In genomic region chrX:40383360-40383759, GRCh38 we compare ENCODE assay signal across 25 cellular contexts.
"Had no signal": no experiment of that assay in that cellular context is flagged by ENCODE, and none has a peak within 500 bp of the region (broad histone marks: within the 10 kb centered on the region; RNA-seq: fewer than 3 reads in every experiment).

No MANE protein-coding gene starts in this region.

- H3K36me3 Mint-ChIP-seq: activated naive CD8-positive, alpha-beta T cell treated with anti-CD3 and anti-CD28 coated beads for 36 hours; natural killer cell treated with Interleukin-12 subunit alpha and Interleukin-12 subunit beta and Interleukin-15 and Interleukin-18, amount 100 ng/mL, for 72 hours had no signal

- H3K9me3 Mint-ChIP-seq: activated naive CD8-positive, alpha-beta T cell treated with anti-CD3 and anti-CD28 coated beads for 36 hours; activated T-cell treated with anti-CD3 and anti-CD28 coated beads, Interleukin-2, amount 50 U/mL, for 4 hours; activated T-helper 2 cell treated with anti-CD3 and anti-CD28 coated beads, Interferon-gamma antibody, Interleukin-2, Interleukin-4, amounts not matched to agents 10 μg/mL and 5 μg/mL and 100 μg/mL, durations not matched to agents 14 hours and 24 hours and 36 hours; natural killer cell treated with Interleukin-12 subunit alpha and Interleukin-12 subunit beta and Interleukin-15 and Interleukin-18, amount 100 ng/mL, for 72 hours; stimulated activated naive CD8-positive, alpha-beta T cell treated with anti-CD3 and anti-CD28 coated beads, Interleukin-15, Interleukin-2, amounts not matched to agents 100 ng/mL and 50 ng/mL, for 24 hours; T-helper 2 cell treated with Interferon-gamma antibody and Interleukin-4, amounts not matched to agents 5 μg/mL and 100 μg/mL, for 36 hours had no signal

- H3K27me3 ChIP-seq: hepatocyte, thyroid gland, upper lobe of right lung had no signal

- H3K4me1 Mint-ChIP-seq: activated naive CD8-positive, alpha-beta T cell treated with anti-CD3 and anti-CD28 coated beads for 36 hours had no signal

- H2AFZ ChIP-seq: hepatocyte, parathyroid adenoma had no signal

- H3K9ac ChIP-seq: parathyroid adenoma had no signal

- DNase-seq: activated CD4-positive, alpha-beta T cell treated with anti-CD3 and anti-CD28 coated beads, Interleukin-2, amount 50 U/mL, for 4 hours; activated CD8-positive, alpha-beta memory T cell treated with anti-CD3 and anti-CD28 coated beads for 24 hours; activated CD8-positive, alpha-beta memory T cell treated with anti-CD3 and anti-CD28 coated beads, Interleukin-2, amount 50 U/mL, for 4 hours; activated naive CD4-positive, alpha-beta T cell treated with Interleukin-2 at 50 U/mL for 16 hours; activated naive CD8-positive, alpha-beta T cell treated with anti-CD3 and anti-CD28 coated beads for 36 hours; activated T-cell treated with anti-CD3 and anti-CD28 coated beads, Interleukin-2, amount 50 U/mL, for 4 hours; central memory CD4-positive, alpha-beta T cell; dermis blood vessel endothelial cell; effector CD8-positive, alpha-beta T cell; foreskin melanocyte; left ventricle myocardium superior; mammary epithelial cell; right cardiac atrium; stimulated activated CD4-positive, alpha-beta T cell treated with anti-CD3 and anti-CD28 coated beads, Interleukin-4, amount 100 ng/mL, for 4 hours; substantia nigra; upper lobe of right lung had no signal

- H3K36me3 ChIP-seq: thyroid gland, upper lobe of right lung had no signal

- H3K27ac Mint-ChIP-seq: activated naive CD8-positive, alpha-beta T cell treated with anti-CD3 and anti-CD28 coated beads for 36 hours; activated T-helper 2 cell treated with anti-CD3 and anti-CD28 coated beads, Interferon-gamma antibody, Interleukin-2, Interleukin-4, amounts not matched to agents 10 μg/mL and 5 μg/mL and 100 μg/mL, durations not matched to agents 14 hours and 24 hours and 36 hours; natural killer cell treated with Interleukin-12 subunit alpha and Interleukin-12 subunit beta and Interleukin-15 and Interleukin-18, amount 100 ng/mL, for 72 hours; stimulated activated naive CD8-positive, alpha-beta T cell treated with anti-CD3 and anti-CD28 coated beads, Interleukin-15, Interleukin-2, amounts not matched to agents 100 ng/mL and 50 ng/mL, for 24 hours; T-helper 2 cell treated with Interferon-gamma antibody and Interleukin-4, amounts not matched to agents 5 μg/mL and 100 μg/mL, for 36 hours had no signal

- ATAC-seq: activated T-cell treated with anti-CD3 and anti-CD28 coated beads, Interleukin-2, amount 50 U/mL, for 4 hours; left ventricle myocardium superior; natural killer cell treated with Interleukin-12 subunit alpha and Interleukin-12 subunit beta and Interleukin-15 and Interleukin-18, amount 100 ng/mL, for 72 hours; right cardiac atrium; upper lobe of right lung had no signal

- H3K9me3 ChIP-seq: thyroid gland, upper lobe of right lung had no signal

- H3K4me1 ChIP-seq: parathyroid adenoma, upper lobe of right lung had no signal

- FAIRE-seq: astrocyte, islet of Langerhans had no signal

- H3K4me2 ChIP-seq: hepatocyte had no signal

- H3K79me2 ChIP-seq: hepatocyte, parathyroid adenoma had no signal

- H3K27me3 Mint-ChIP-seq: activated naive CD8-positive, alpha-beta T cell treated with anti-CD3 and anti-CD28 coated beads for 36 hours; stimulated activated naive CD8-positive, alpha-beta T cell treated with anti-CD3 and anti-CD28 coated beads, Interleukin-15, Interleukin-2, amounts not matched to agents 100 ng/mL and 50 ng/mL, for 24 hours had no signal

- H3K4me3 Mint-ChIP-seq: activated naive CD8-positive, alpha-beta T cell treated with anti-CD3 and anti-CD28 coated beads for 36 hours; activated T-cell treated with anti-CD3 and anti-CD28 coated beads, Interleukin-2, amount 50 U/mL, for 4 hours; natural killer cell treated with Interleukin-12 subunit alpha and Interleukin-12 subunit beta and Interleukin-15 and Interleukin-18, amount 100 ng/mL, for 72 hours; stimulated activated naive CD8-positive, alpha-beta T cell treated with anti-CD3 and anti-CD28 coated beads, Interleukin-15, Interleukin-2, amounts not matched to agents 100 ng/mL and 50 ng/mL, for 24 hours; T-helper 2 cell treated with Interferon-gamma antibody and Interleukin-4, amounts not matched to agents 5 μg/mL and 100 μg/mL, for 36 hours had no signal

- H3K4me3 ChIP-seq: hepatocyte, thyroid gland, upper lobe of right lung had no signal

- H3K27ac ChIP-seq: hepatocyte, parathyroid adenoma, thyroid gland, upper lobe of right lung had no signal
